ENCODE assay signal across 14 cellular contexts in the genomic region with DNA sequence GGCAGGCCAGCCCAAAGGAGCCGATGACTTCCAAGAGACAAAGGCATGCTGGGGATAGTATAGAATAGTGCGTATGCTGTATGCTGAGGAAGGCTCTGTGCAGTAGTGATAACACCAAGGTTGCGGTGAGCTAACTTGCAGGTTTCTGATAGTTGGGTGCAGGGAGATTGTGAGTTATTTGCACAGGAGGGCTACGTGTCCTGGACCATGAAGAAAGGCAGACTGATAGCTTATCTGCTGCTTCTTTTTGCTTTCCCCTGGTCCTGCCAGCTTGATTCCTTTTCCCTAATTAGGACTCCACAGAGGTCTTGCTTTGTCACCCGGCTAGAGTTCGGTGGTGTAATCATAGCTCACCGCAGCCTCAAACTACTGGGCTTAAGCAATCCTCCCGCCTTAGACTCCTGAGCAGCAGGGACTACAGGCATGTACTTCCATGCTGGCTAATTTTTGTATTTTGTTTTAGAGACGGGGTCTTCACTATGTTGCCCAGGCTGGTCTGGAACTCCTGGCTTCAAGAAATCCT.
"Had no signal": no experiment of that assay in that cellular context is flagged by ENCODE, and none has a peak within 500 bp of the region (broad histone marks: within the 10 kb centered on the region; RNA-seq: fewer than 3 reads in every experiment).

No MANE protein-coding gene starts in this region.

- H3K4me3 ChIP-seq: esophagus muscularis mucosa, thyroid gland, vagina had no signal

- H3K36me3 Mint-ChIP-seq: naive B cell had no signal

- H3K36me3 ChIP-seq: esophagus muscularis mucosa, thyroid gland, vagina had no signal

- DNase-seq: activated CD4-positive, alpha-beta memory T cell treated with anti-CD3 and anti-CD28 coated beads, Interleukin-2, amount 10 ng/mL, durations not matched to agents 7 days and 5 days; activated gamma-delta T cell treated with Interleukin-2 at 50 U/mL for 16 hours; activated naive CD8-positive, alpha-beta T cell treated with anti-CD3 and anti-CD28 coated beads, Interleukin-2, amount 10 ng/mL, durations not matched to agents 7 days and 5 days; activated T-cell treated with anti-CD3 and anti-CD28 coated beads, Interleukin-2, amount 50 U/mL, for 48 hours; anterior cingulate cortex; cerebellar nuclear complex; glutamatergic neuron; left colon; naive B cell; right cardiac atrium; small intestine; thyroid gland had no signal

- ATAC-seq: left colon, right cardiac atrium had no signal

- H3K27ac ChIP-seq: esophagus muscularis mucosa, thyroid gland, vagina had no signal

- H3K9me3 ChIP-seq: esophagus muscularis mucosa, thyroid gland, vagina had no signal

- H3K27me3 ChIP-seq: esophagus muscularis mucosa, thyroid gland, vagina had no signal

- H3K4me3 Mint-ChIP-seq: activated CD4-positive, alpha-beta memory T cell treated with anti-CD3 and anti-CD28 coated beads, Interleukin-2, amount 10 ng/mL, durations not matched to agents 7 days and 5 days; activated naive CD8-positive, alpha-beta T cell treated with anti-CD3 and anti-CD28 coated beads, Interleukin-2, amount 10 ng/mL, durations not matched to agents 7 days and 5 days; naive B cell had no signal

- H3K27me3 Mint-ChIP-seq: activated naive CD8-positive, alpha-beta T cell treated with anti-CD3 and anti-CD28 coated beads, Interleukin-2, amount 10 ng/mL, durations not matched to agents 7 days and 5 days had no signal

- H3K9me3 Mint-ChIP-seq: activated CD4-positive, alpha-beta memory T cell treated with anti-CD3 and anti-CD28 coated beads, Interleukin-2, amount 10 ng/mL, durations not matched to agents 7 days and 5 days; activated naive CD8-positive, alpha-beta T cell treated with anti-CD3 and anti-CD28 coated beads, Interleukin-2, amount 10 ng/mL, durations not matched to agents 7 days and 5 days had no signal

- H3K27ac Mint-ChIP-seq: activated CD4-positive, alpha-beta memory T cell treated with anti-CD3 and anti-CD28 coated beads, Interleukin-2, amount 10 ng/mL, durations not matched to agents 7 days and 5 days; activated naive CD8-positive, alpha-beta T cell treated with anti-CD3 and anti-CD28 coated beads, Interleukin-2, amount 10 ng/mL, durations not matched to agents 7 days and 5 days; naive B cell had no signal

- H3K4me1 ChIP-seq: vagina had no signal
